In the genomic region with DNA sequence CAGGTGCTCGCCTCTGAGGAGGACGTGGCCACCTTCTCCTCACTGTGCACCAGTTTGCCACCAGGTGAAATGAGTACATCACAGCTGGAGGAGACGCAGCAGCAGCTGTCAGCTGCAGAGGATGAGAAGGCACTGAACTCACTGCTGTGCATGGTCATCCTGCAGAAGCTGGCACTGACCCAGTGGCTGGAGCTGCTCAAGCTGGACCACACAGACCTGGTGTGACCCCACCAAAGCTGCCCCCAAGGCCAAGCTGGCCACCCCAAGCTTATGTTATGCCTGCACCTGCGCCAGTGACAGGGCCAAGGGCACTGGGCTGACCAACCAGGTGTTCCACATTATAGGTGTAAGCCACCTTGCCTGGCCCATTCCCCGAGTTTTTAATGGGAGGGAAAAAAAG, we compare ENCODE assay signal across 1 cellular context.
TF ChIP-seq lines count a peak whose summit lies in the region.

No MANE protein-coding gene starts in this region.

TF ChIP-seq in HepG2, 621 proteins besides CTCF, POLR2A, EP300 and RAD21:
- TF ChIP-seq SP140L (CRISPR knock-in tag; IDR thresholded peaks at IDR 0.05; ENCODE audit: borderline replicate concordance) (no peak), ZNF292 (CRISPR knock-in tag; IDR thresholded peaks at IDR 0.05; ENCODE audit: borderline replicate concordance, low read depth) (peak; percentile 33; the same call in 1 of the 2 replicates), ZMYM3 (CRISPR knock-in tag; IDR thresholded peaks at IDR 0.05) (0 out of 2 replicates have a peak, but pooled peaks have one; percentile 15), ZNF589 (CRISPR knock-in tag; conservative IDR thresholded peaks at IDR 0.05) (0 out of 2 replicates have a peak, but pooled peaks have one; percentile 40)
